In the genomic region with DNA sequence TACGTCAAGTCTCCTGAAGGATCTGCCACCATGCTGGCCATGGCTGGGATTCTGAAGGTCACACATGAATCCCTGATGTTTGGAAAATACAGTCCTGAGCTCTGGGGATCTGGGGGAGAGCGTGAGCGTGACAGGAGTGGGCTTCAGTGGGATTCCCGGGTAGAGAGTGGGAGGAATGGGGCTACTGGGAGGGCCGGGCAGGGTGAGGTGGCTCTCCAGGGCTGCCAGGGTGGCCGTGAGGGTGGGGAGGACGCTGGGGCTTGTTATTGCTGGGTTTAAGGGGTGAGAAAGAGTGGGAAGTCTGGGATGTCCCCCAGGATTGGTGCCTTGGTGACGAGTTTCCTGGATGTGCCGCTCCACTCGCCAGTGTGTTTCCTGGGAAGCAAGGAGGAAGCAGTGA, we compare ENCODE assay signal across 3 cellular contexts.
TF ChIP-seq lines count a peak whose summit lies in the region.

No MANE protein-coding gene starts in this region.

TF ChIP-seq in SK-N-SH, 30 proteins besides CTCF, POLR2A, EP300 and RAD21:
- TF ChIP-seq RCOR1 (IDR thresholded peaks at IDR 0.05; ENCODE audit: low read length) (no peak), GABPA (IDR thresholded peaks at IDR 0.05; ENCODE audit: low read depth) (no peak), TEAD4 (IDR thresholded peaks at IDR 0.05; ENCODE audit: borderline replicate concordance, insufficient read depth) (no peak)
TF ChIP-seq in SK-N-SH: peak in this region for 0.

TF ChIP-seq in SK-N-SH treated with all-trans-retinoic acid at 6 μM for 48 hours, 23 proteins besides CTCF, POLR2A, EP300 and RAD21:
- TF ChIP-seq OSR1 (CRISPR knock-in tag; IDR thresholded peaks at IDR 0.05) = no peak
- no peak for TF ChIP-seq ZNF70 (CRISPR knock-in tag; IDR thresholded peaks at IDR 0.05)
- TF ChIP-seq CSDC2 (CRISPR knock-in tag; IDR thresholded peaks at IDR 0.05) = no peak
- TF ChIP-seq ZNF565 (CRISPR knock-in tag; conservative IDR thresholded peaks at IDR 0.05; ENCODE audit: low read depth) = no peak
- no peak for TF ChIP-seq BACH2 (CRISPR knock-in tag; IDR thresholded peaks at IDR 0.05; ENCODE audit: borderline replicate concordance)
- TF ChIP-seq RARB (CRISPR knock-in tag; IDR thresholded peaks at IDR 0.05) = no peak
- TF ChIP-seq, protein P1, sequence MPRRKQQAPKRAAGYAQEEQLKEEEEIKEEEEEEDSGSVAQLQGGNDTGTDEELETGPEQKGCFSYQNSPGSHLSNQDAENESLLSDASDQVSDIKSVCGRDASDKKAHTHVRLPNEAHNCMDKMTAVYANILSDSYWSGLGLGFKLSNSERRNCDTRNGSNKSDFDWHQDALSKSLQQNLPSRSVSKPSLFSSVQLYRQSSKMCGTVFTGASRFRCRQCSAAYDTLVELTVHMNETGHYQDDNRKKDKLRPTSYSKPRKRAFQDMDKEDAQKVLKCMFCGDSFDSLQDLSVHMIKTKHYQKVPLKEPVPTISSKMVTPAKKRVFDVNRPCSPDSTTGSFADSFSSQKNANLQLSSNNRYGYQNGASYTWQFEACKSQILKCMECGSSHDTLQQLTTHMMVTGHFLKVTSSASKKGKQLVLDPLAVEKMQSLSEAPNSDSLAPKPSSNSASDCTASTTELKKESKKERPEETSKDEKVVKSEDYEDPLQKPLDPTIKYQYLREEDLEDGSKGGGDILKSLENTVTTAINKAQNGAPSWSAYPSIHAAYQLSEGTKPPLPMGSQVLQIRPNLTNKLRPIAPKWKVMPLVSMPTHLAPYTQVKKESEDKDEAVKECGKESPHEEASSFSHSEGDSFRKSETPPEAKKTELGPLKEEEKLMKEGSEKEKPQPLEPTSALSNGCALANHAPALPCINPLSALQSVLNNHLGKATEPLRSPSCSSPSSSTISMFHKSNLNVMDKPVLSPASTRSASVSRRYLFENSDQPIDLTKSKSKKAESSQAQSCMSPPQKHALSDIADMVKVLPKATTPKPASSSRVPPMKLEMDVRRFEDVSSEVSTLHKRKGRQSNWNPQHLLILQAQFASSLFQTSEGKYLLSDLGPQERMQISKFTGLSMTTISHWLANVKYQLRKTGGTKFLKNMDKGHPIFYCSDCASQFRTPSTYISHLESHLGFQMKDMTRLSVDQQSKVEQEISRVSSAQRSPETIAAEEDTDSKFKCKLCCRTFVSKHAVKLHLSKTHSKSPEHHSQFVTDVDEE (CRISPR knock-in tag; IDR thresholded peaks at IDR 0.05) = no peak
- no peak for TF ChIP-seq ARNTL (CRISPR knock-in tag; IDR thresholded peaks at IDR 0.05; ENCODE audit: borderline replicate concordance, low read depth)
- no peak for TF ChIP-seq TOX (CRISPR knock-in tag; IDR thresholded peaks at IDR 0.05; ENCODE audit: borderline replicate concordance)
- no peak for TF ChIP-seq ZNF8 (CRISPR knock-in tag; IDR thresholded peaks at IDR 0.05)

TF ChIP-seq in H1, 55 proteins besides CTCF, POLR2A, EP300 and RAD21:
- no peak for TF ChIP-seq ATF2 (IDR thresholded peaks at IDR 0.05; ENCODE audit: low read length)
- no peak for TF ChIP-seq TAF1 (IDR thresholded peaks at IDR 0.05; ENCODE audit: low read depth, low read length)
TF ChIP-seq in H1: peak in this region for 0.
